20 cellular contexts compared by ENCODE assay signal in genomic region chr10:69654376-69654775, GRCh38.
"Had no signal": no experiment of that assay in that cellular context is flagged by ENCODE, and none has a peak within 500 bp of the region (broad histone marks: within the 10 kb centered on the region; RNA-seq: fewer than 3 reads in every experiment).

No MANE protein-coding gene starts in this region.

- H3K27me3 ChIP-seq: MG63 had no signal

- H3K27ac ChIP-seq: SJSA1, SK-N-MC had no signal

- H3K4me1 ChIP-seq: SJSA1 had no signal

- H3K9me3 ChIP-seq: MG63, SJSA1 had no signal

- H3K4me3 ChIP-seq: MG63, SJSA1, SK-N-MC had no signal

- H3K36me3 ChIP-seq: MG63, SJSA1 had no signal

- DNase-seq: IMR-90, Karpas-422, KG1, MG63, NCI-H1092, NCI-H1105 treated with DMSO at 0.1 percent for 48 hours, NCI-H1417 treated with DMSO at 0.1 percent for 48 hours, NCI-H146, NCI-H1694 treated with DMSO at 0.1 percent for 48 hours, NCI-H1930, NCI-H2081, NCI-H2107, NCI-H2227 treated with DMSO at 0.1 percent for 48 hours, NCI-H526 treated with DMSO at 0.1 percent for 48 hours, NCI-H774, Right ventricle myocardium superior, SIG-M5 had no signal

- ATAC-seq: HepG2 had no signal
